1 cellular context compared by ENCODE assay signal in genomic region chr19:53883741-53884140, GRCh38.
TF ChIP-seq lines count a peak whose summit lies in the region.

No MANE protein-coding gene starts in this region.

TF ChIP-seq in H1, 55 proteins besides CTCF, POLR2A, EP300 and RAD21:
- TF ChIP-seq KDM1A (IDR thresholded peaks at IDR 0.05; ENCODE audit: borderline replicate concordance, low read length): no peak
- TF ChIP-seq ATF3 (IDR thresholded peaks at IDR 0.05; ENCODE audit: insufficient read depth, low read depth, low read length): no peak
- no peak for TF ChIP-seq CEBPB (IDR thresholded peaks at IDR 0.05; ENCODE audit: low read depth, low read length)
- TF ChIP-seq PHF8 (conservative IDR thresholded peaks at IDR 0.05; ENCODE audit: low read depth, low read length): no peak
- TF ChIP-seq MAFK (IDR thresholded peaks at IDR 0.05; ENCODE audit: low read depth, low read length): no peak
- no peak for TF ChIP-seq BACH1 (IDR thresholded peaks at IDR 0.05; ENCODE audit: low read length)
- no peak for TF ChIP-seq NRF1 (IDR thresholded peaks at IDR 0.05; ENCODE audit: low read depth, low read length)
- no peak for TF ChIP-seq TEAD4 (IDR thresholded peaks at IDR 0.05; ENCODE audit: low read depth, low read length)
- no peak for TF ChIP-seq BCL11A (IDR thresholded peaks at IDR 0.05; ENCODE audit: low read depth in 2 of 2, low read length in 2 of 2)
- no peak for TF ChIP-seq SIN3A (conservative IDR thresholded peaks at IDR 0.05 in 1 of 2, IDR thresholded peaks at IDR 0.05 in 1 of 2; ENCODE audit: low read depth in 1 of 2, low read length in 2 of 2)
- no peak for TF ChIP-seq SP4 (IDR thresholded peaks at IDR 0.05; ENCODE audit: low read length)
- no peak for TF ChIP-seq HDAC2 (IDR thresholded peaks at IDR 0.05; ENCODE audit: borderline replicate concordance in 1 of 2, low read depth in 2 of 2, low read length in 2 of 2)
- no peak for TF ChIP-seq MAX (IDR thresholded peaks at IDR 0.05)
- TF ChIP-seq CBX8 (IDR thresholded peaks at IDR 0.05; ENCODE audit: borderline replicate concordance, low read depth, low read length): no peak
- TF ChIP-seq POU5F1 (IDR thresholded peaks at IDR 0.05; ENCODE audit: low read depth, low read length): no peak
- TF ChIP-seq SP1 (IDR thresholded peaks at IDR 0.05; ENCODE audit: low read depth, low read length): no peak
- TF ChIP-seq TCF12 (IDR thresholded peaks at IDR 0.05; ENCODE audit: low read depth, low read length): no peak
